In genomic region chr22:42090596-42091445, GRCh38 we compare ENCODE assay signal across 1 cellular context.
TF ChIP-seq lines count a peak whose summit lies in the region.

Gene NDUFA6 (minus strand): TSS chr22:42090772. CDS start chr22:42090744, 28 bp downstream.

TF ChIP-seq in SK-N-SH, 30 proteins besides CTCF, POLR2A, EP300 and RAD21 (continued from another document):
- TF ChIP-seq YY1 (IDR thresholded peaks at IDR 0.05; ENCODE audit: low read depth): peak; percentile 85
- TF ChIP-seq, protein P1, sequence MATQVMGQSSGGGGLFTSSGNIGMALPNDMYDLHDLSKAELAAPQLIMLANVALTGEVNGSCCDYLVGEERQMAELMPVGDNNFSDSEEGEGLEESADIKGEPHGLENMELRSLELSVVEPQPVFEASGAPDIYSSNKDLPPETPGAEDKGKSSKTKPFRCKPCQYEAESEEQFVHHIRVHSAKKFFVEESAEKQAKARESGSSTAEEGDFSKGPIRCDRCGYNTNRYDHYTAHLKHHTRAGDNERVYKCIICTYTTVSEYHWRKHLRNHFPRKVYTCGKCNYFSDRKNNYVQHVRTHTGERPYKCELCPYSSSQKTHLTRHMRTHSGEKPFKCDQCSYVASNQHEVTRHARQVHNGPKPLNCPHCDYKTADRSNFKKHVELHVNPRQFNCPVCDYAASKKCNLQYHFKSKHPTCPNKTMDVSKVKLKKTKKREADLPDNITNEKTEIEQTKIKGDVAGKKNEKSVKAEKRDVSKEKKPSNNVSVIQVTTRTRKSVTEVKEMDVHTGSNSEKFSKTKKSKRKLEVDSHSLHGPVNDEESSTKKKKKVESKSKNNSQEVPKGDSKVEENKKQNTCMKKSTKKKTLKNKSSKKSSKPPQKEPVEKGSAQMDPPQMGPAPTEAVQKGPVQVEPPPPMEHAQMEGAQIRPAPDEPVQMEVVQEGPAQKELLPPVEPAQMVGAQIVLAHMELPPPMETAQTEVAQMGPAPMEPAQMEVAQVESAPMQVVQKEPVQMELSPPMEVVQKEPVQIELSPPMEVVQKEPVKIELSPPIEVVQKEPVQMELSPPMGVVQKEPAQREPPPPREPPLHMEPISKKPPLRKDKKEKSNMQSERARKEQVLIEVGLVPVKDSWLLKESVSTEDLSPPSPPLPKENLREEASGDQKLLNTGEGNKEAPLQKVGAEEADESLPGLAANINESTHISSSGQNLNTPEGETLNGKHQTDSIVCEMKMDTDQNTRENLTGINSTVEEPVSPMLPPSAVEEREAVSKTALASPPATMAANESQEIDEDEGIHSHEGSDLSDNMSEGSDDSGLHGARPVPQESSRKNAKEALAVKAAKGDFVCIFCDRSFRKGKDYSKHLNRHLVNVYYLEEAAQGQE (IDR thresholded peaks at IDR 0.05; ENCODE audit: low read depth, low read length): no peak
